23 cellular contexts compared by ENCODE assay signal in genomic region chr18:59801576-59801975, GRCh38.
DNase-seq lines count a peak whose midpoint lies in the region; ATAC-seq, FAIRE-seq and TF ChIP-seq lines count a peak whose summit lies in the region.
"Had no signal": no experiment of that assay in that cellular context is flagged by ENCODE, and none has a peak within 500 bp of the region (broad histone marks: within the 10 kb centered on the region; RNA-seq: fewer than 3 reads in every experiment).

No MANE protein-coding gene starts in this region.

- intact Hi-C loops in left colon (cut with DNase I, micrococcal nuclease): no loop called here

- no peak overlapping the region for H3K27ac ChIP-seq in WERI-Rb-1
- H3K27ac ChIP-seq: 22Rv1, HL-60 had no signal

- H3K27me3 ChIP-seq in WERI-Rb-1 (ENCODE audit: insufficient read depth, low read depth, severe bottlenecking): no peaks in the 10 kb centered on the region

- H3K4me1 Mint-ChIP-seq in activated CD4-positive, alpha-beta T cell treated with anti-CD3 and anti-CD28 coated beads, Interleukin-2, amount 10 ng/mL, durations not matched to agents 7 days and 5 days: peaks cover 14% of the 10 kb centered on the region

- TF ChIP-seq CTCF in D721Med (IDR thresholded peaks at IDR 0.05; ENCODE audit: insufficient read depth, missing control alignments) (no peak), WERI-Rb-1 (IDR thresholded peaks at IDR 0.05; ENCODE audit: low read depth, low read length) (no peak)

- no peaks in the 10 kb centered on the region for H3K36me3 Mint-ChIP-seq in activated CD4-positive, alpha-beta T cell treated with anti-CD3 and anti-CD28 coated beads, Interleukin-2, amount 10 ng/mL, durations not matched to agents 7 days and 5 days (ENCODE audit: low read depth)

- FAIRE-seq in D721Med (lab: Jason Lieb, UNC): peak; percentile 93

- ATAC-seq in HG03342 (IDR thresholded peaks at IDR 0.05; ENCODE audit: unreplicated experiment) (no peak), left colon (no peak)
- ATAC-seq: Panc1 had no signal

- H3K4me3 ChIP-seq in WERI-Rb-1 (ENCODE audit: low read depth, low read length): no peak overlapping the region

- H3K27me3 Mint-ChIP-seq in activated CD4-positive, alpha-beta T cell treated with anti-CD3 and anti-CD28 coated beads, Interleukin-2, amount 10 ng/mL, durations not matched to agents 7 days and 5 days: peaks cover 4% of the 10 kb centered on the region

- CTCF ChIA-PET in activated CD4-positive, alpha-beta T cell treated with anti-CD3 and anti-CD28 coated beads, Interleukin-2, amount 10 ng/mL, durations not matched to agents 7 days and 5 days (lab: Charles Lee): interaction anchor here (0.8 to 1.8 kb wide), 2 partner anchors 19 to 22 kb away, joined by 3 to 4 read pairs; no protein-coding TSS in a partner anchor

- no peaks in the 10 kb centered on the region for H3K9me3 Mint-ChIP-seq in activated CD4-positive, alpha-beta T cell treated with anti-CD3 and anti-CD28 coated beads, Interleukin-2, amount 10 ng/mL, durations not matched to agents 7 days and 5 days

- H3K4me3 Mint-ChIP-seq in activated CD4-positive, alpha-beta T cell treated with anti-CD3 and anti-CD28 coated beads, Interleukin-2, amount 10 ng/mL, durations not matched to agents 7 days and 5 days: no peak overlapping the region

- peaks cover 15% of the 10 kb centered on the region for H3K9me3 ChIP-seq in WERI-Rb-1 (ENCODE audit: severe bottlenecking)

- POLR2A ChIA-PET in activated CD4-positive, alpha-beta T cell treated with anti-CD3 and anti-CD28 coated beads, Interleukin-2, amount 10 ng/mL, durations not matched to agents 7 days and 5 days (lab: Charles Lee): no interaction called here

- H3K27ac Mint-ChIP-seq in activated CD4-positive, alpha-beta T cell treated with anti-CD3 and anti-CD28 coated beads, Interleukin-2, amount 10 ng/mL, durations not matched to agents 7 days and 5 days: peak overlapping the region; percentile 54

- H3K36me3 ChIP-seq in WERI-Rb-1: no peaks in the 10 kb centered on the region

- no peak for DNase-seq in activated CD4-positive, alpha-beta T cell treated with anti-CD3 and anti-CD28 coated beads, Interleukin-2, amount 10 ng/mL, durations not matched to agents 7 days and 5 days
- no peak for DNase-seq in activated CD4-positive, alpha-beta T cell treated with anti-CD3 and anti-CD28 coated beads, Interleukin-2, amount 50 U/mL, for 4 hours
- DNase-seq in D721Med (ENCODE audit: insufficient read length, low spot score) (no peak), NCI-H524 treated with DMSO at 0.1 percent for 48 hours (lab: John Stamatoyannopoulos, UW) (peak; percentile 19), WERI-Rb-1 (peak; percentile 52), left colon (no peak), DMS53 treated with DMSO at 0.1 percent for 48 hours (lab: John Stamatoyannopoulos, UW; ENCODE audit: unreplicated experiment) (no peak)
- DNase-seq: ACHN; C1 segment of cervical spinal cord; DMS79 treated with DMSO at 0.1 percent for 48 hours; H7; KBM-7; NCI-H1092; NCI-H1436; NCI-H187 treated with DMSO at 0.1 percent for 48 hours; NCI-H2107; NCI-H446 treated with DMSO at 0.1 percent for 48 hours; NCI-H69; NK-92 treated with Interleukin-12 subunit alpha and Interleukin-12 subunit beta, amount 100 ng/mL, for 24 hours had no signal

Comparison
In these comparisons a context has a peak if more than half of its experiments do, and no peak if none do; other contexts are left out.
1. DNase-seq: peak in NCI-H524 treated with DMSO at 0.1 percent for 48 hours (single experiment) and WERI-Rb-1 (single experiment); none in activated CD4-positive, alpha-beta T cell treated with anti-CD3 and anti-CD28 coated beads, Interleukin-2, amount 10 ng/mL, durations not matched to agents 7 days and 5 days (single experiment), activated CD4-positive, alpha-beta T cell treated with anti-CD3 and anti-CD28 coated beads, Interleukin-2, amount 50 U/mL, for 4 hours (0 of 2), D721Med (single experiment), left colon (0 of 2) and DMS53 treated with DMSO at 0.1 percent for 48 hours (single experiment).